18 cellular contexts compared by ENCODE assay signal in genomic region chr9:135275926-135276289, GRCh38.
"Had no signal": no experiment of that assay in that cellular context is flagged by ENCODE, and none has a peak within 500 bp of the region (broad histone marks: within the 10 kb centered on the region; RNA-seq: fewer than 3 reads in every experiment).

No MANE protein-coding gene starts in this region.

- H3K4me1 Mint-ChIP-seq: activated CD4-positive, alpha-beta memory T cell treated with anti-CD3 and anti-CD28 coated beads, Interleukin-2, amount 10 ng/mL, durations not matched to agents 7 days and 5 days; activated CD4-positive, alpha-beta T cell treated with anti-CD3 and anti-CD28 coated beads for 36 hours; activated T-helper 17 cell treated with anti-CD3 and anti-CD28 coated beads, Interleukin-2, amount 50 U/mL, for 72 hours had no signal

- H3K4me2 ChIP-seq: SK-N-SH had no signal

- H3K9me3 ChIP-seq: SJCRH30, SK-N-SH had no signal

- H3K36me3 ChIP-seq: SJCRH30, WERI-Rb-1 had no signal

- DNase-seq: activated CD4-positive, alpha-beta memory T cell treated with anti-CD3 and anti-CD28 coated beads, Interleukin-2, amount 10 ng/mL, durations not matched to agents 7 days and 5 days; activated CD4-positive, alpha-beta T cell treated with anti-CD3 and anti-CD28 coated beads for 36 hours; activated CD4-positive, alpha-beta T cell treated with anti-CD3 and anti-CD28 coated beads, Interleukin-2, amount 50 U/mL, for 1 hour; activated gamma-delta T cell; activated naive CD4-positive, alpha-beta T cell treated with anti-CD3 and anti-CD28 coated beads for 36 hours; activated T-cell treated with anti-CD3 and anti-CD28 coated beads for 4 hours; activated T-cell treated with anti-CD3 and anti-CD28 coated beads, Interleukin-2, amount 50 U/mL, for 48 hours; NCI-H1048; NCI-H510A; NCI-H526 treated with DMSO at 0.1 percent for 48 hours; NCI-H82; SJCRH30; SK-N-SH; T-helper 1 cell; WERI-Rb-1 had no signal

- H3K9me3 Mint-ChIP-seq: activated CD4-positive, alpha-beta memory T cell treated with anti-CD3 and anti-CD28 coated beads, Interleukin-2, amount 10 ng/mL, durations not matched to agents 7 days and 5 days; activated naive CD4-positive, alpha-beta T cell treated with anti-CD3 and anti-CD28 coated beads for 36 hours; activated T-helper 17 cell treated with anti-CD3 and anti-CD28 coated beads, Interleukin-2, amount 50 U/mL, for 72 hours had no signal

- FAIRE-seq: astrocyte had no signal

- H3K4me3 Mint-ChIP-seq: activated CD4-positive, alpha-beta memory T cell treated with anti-CD3 and anti-CD28 coated beads, Interleukin-2, amount 10 ng/mL, durations not matched to agents 7 days and 5 days; activated CD4-positive, alpha-beta T cell treated with anti-CD3 and anti-CD28 coated beads for 36 hours; activated naive CD4-positive, alpha-beta T cell treated with anti-CD3 and anti-CD28 coated beads for 36 hours; activated naive CD8-positive, alpha-beta T cell; activated T-helper 17 cell treated with anti-CD3 and anti-CD28 coated beads, Interleukin-2, amount 50 U/mL, for 72 hours had no signal

- ATAC-seq: activated CD4-positive, alpha-beta T cell treated with anti-CD3 and anti-CD28 coated beads for 36 hours; activated T-helper 17 cell treated with anti-CD3 and anti-CD28 coated beads, Interleukin-2, amount 50 U/mL, for 72 hours had no signal

- H3K4me3 ChIP-seq: SJCRH30 had no signal

- H3K27ac ChIP-seq: SJCRH30, WERI-Rb-1 had no signal

- H3K27me3 Mint-ChIP-seq: activated CD4-positive, alpha-beta memory T cell treated with anti-CD3 and anti-CD28 coated beads, Interleukin-2, amount 10 ng/mL, durations not matched to agents 7 days and 5 days had no signal

- H3K4me1 ChIP-seq: SJCRH30 had no signal

- H3K27ac Mint-ChIP-seq: activated CD4-positive, alpha-beta memory T cell treated with anti-CD3 and anti-CD28 coated beads, Interleukin-2, amount 10 ng/mL, durations not matched to agents 7 days and 5 days; activated CD4-positive, alpha-beta T cell treated with anti-CD3 and anti-CD28 coated beads for 36 hours; activated naive CD4-positive, alpha-beta T cell treated with anti-CD3 and anti-CD28 coated beads for 36 hours; activated naive CD8-positive, alpha-beta T cell; activated T-helper 17 cell treated with anti-CD3 and anti-CD28 coated beads, Interleukin-2, amount 50 U/mL, for 72 hours had no signal

- H3K9ac ChIP-seq: SK-N-SH had no signal

- H3K36me3 Mint-ChIP-seq: activated naive CD8-positive, alpha-beta T cell had no signal
